In the genomic region with DNA sequence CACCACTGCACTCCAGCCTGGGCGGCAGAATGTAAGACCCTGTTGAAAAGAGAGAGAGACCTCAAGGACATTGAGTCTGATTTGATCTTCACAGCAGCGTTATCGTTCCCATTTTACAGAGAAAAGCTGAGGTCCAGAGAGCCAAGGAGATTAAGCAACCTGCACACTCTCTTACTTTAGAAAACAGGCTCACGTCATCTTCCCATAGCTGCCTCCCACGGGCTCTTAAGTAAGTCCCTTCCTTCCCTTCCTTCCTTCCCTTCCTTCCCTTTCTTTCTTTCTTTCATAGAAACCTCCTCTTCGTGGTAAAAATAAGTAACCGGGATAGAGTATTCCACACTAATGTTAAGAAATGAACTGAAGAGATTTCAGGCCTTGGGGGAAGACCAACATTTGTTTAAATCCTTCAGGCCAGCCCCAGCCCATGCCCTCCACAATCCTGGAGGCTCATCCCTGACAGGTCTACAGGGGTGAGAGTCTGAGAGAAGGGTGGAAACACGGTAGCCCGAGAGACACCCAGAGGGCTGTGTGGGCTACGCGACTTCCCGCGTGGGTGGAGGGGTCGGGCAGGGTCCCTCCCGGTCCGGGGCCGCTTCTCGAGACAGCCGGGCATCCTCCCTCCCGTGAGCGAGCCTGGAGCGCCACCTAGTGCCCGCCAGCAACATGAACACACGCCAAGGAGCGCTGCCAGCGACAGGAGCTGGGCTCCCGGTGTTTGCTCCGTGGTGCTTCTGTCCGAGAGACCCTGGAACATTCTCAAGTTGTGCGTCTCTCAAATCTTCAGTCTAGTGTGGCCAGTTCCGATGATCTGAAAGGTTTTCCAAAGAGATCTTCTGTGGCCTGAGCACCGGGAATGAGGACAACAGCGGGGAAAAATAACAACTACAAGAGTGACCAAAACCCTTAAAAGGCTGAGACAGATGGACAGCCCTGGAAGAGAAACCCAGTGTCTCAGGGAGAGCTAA, we compare ENCODE assay signal across 8 cellular contexts.
DNase-seq lines count a peak whose midpoint lies in the region; ATAC-seq lines count a peak whose summit lies in the region.

No MANE protein-coding gene starts in this region.

- H3K36me3 Mint-ChIP-seq in activated CD4-positive, alpha-beta memory T cell treated with anti-CD3 and anti-CD28 coated beads, Interleukin-2, amount 10 ng/mL, durations not matched to agents 7 days and 5 days (ENCODE audit: low read depth) = no peaks in the 10 kb centered on the region
- no peaks in the 10 kb centered on the region for H3K36me3 Mint-ChIP-seq in memory B cell

- H3K27me3 Mint-ChIP-seq in activated CD4-positive, alpha-beta memory T cell treated with anti-CD3 and anti-CD28 coated beads, Interleukin-2, amount 10 ng/mL, durations not matched to agents 7 days and 5 days = peaks cover 47% of the 10 kb centered on the region
- peaks cover 26% of the 10 kb centered on the region for H3K27me3 Mint-ChIP-seq in memory B cell

- no peak overlapping the region for H3K4me3 Mint-ChIP-seq in activated CD4-positive, alpha-beta memory T cell treated with anti-CD3 and anti-CD28 coated beads, Interleukin-2, amount 10 ng/mL, durations not matched to agents 7 days and 5 days
- no peak overlapping the region for H3K4me3 Mint-ChIP-seq in memory B cell

- no peaks in the 10 kb centered on the region for H3K9me3 Mint-ChIP-seq in activated CD4-positive, alpha-beta memory T cell treated with anti-CD3 and anti-CD28 coated beads, Interleukin-2, amount 10 ng/mL, durations not matched to agents 7 days and 5 days
- H3K9me3 Mint-ChIP-seq in memory B cell = no peaks in the 10 kb centered on the region

- no peak overlapping the region for H3K27ac Mint-ChIP-seq in activated CD4-positive, alpha-beta memory T cell treated with anti-CD3 and anti-CD28 coated beads, Interleukin-2, amount 10 ng/mL, durations not matched to agents 7 days and 5 days
- no peak overlapping the region for H3K27ac Mint-ChIP-seq in memory B cell

- peak; percentile 82 for DNase-seq in AG08396 (ENCODE audit: low spot score)
- DNase-seq in NCI-H460 (ENCODE audit: extremely low read depth, low read depth) = peak; percentile 66
- DNase-seq in activated CD4-positive, alpha-beta memory T cell treated with anti-CD3 and anti-CD28 coated beads, Interleukin-2, amount 10 ng/mL, durations not matched to agents 7 days and 5 days = peak; percentile 69
- DNase-seq in effector CD4-positive, alpha-beta T cell = peak; percentile 42
- DNase-seq in memory B cell (ENCODE audit: low spot score in 2 of 2) = peak; percentile 44 to 62
- DNase-seq in stimulated activated CD8-positive, alpha-beta memory T cell treated with anti-CD3 and anti-CD28 coated beads, Interleukin-12 subunit alpha, Interleukin-12 subunit beta, amount 100 ng/mL, for 24 hours (ENCODE audit: extremely low read depth) = peak; percentile 30

- CTCF ChIA-PET in activated CD4-positive, alpha-beta memory T cell treated with anti-CD3 and anti-CD28 coated beads, Interleukin-2, amount 10 ng/mL, durations not matched to agents 7 days and 5 days (lab: Charles Lee) = interaction anchor here (0.5 to 1.6 kb wide), 20 partner anchors 8 to 1854 kb away, joined by 3 to 8 read pairs (median 4); no protein-coding TSS in a partner anchor

- ATAC-seq in GM18861 (IDR thresholded peaks at IDR 0.05; ENCODE audit: unreplicated experiment) (peak; percentile 89), HG03064 (IDR thresholded peaks at IDR 0.05; ENCODE audit: low read depth, unreplicated experiment) (peak; percentile 91), memory B cell (ENCODE audit: low read depth) (peak; percentile 65)

- H3K4me1 Mint-ChIP-seq in activated CD4-positive, alpha-beta memory T cell treated with anti-CD3 and anti-CD28 coated beads, Interleukin-2, amount 10 ng/mL, durations not matched to agents 7 days and 5 days = peaks cover 7% of the 10 kb centered on the region
- H3K4me1 Mint-ChIP-seq in memory B cell = peaks cover 6% of the 10 kb centered on the region

- POLR2A ChIA-PET in activated CD4-positive, alpha-beta memory T cell treated with anti-CD3 and anti-CD28 coated beads, Interleukin-2, amount 10 ng/mL, durations not matched to agents 7 days and 5 days (lab: Charles Lee) = no interaction called here

Comparison
In these comparisons a context has a peak if more than half of its experiments do, and no peak if none do; other contexts are left out.
1. Peak in every context shown above with its lines: DNase-seq and ATAC-seq.
2. DNase-seq: peak in every context shown above with its lines; median percentile 82 in AG08396; 69 in activated CD4-positive, alpha-beta memory T cell treated with anti-CD3 and anti-CD28 coated beads, Interleukin-2, amount 10 ng/mL, durations not matched to agents 7 days and 5 days; 66 in NCI-H460; 53 in memory B cell; 42 in effector CD4-positive, alpha-beta T cell; 30 in stimulated activated CD8-positive, alpha-beta memory T cell treated with anti-CD3 and anti-CD28 coated beads, Interleukin-12 subunit alpha, Interleukin-12 subunit beta, amount 100 ng/mL, for 24 hours.